1 cellular context compared by ENCODE assay signal in genomic region chr3:72144773-72145505, GRCh38.
TF ChIP-seq lines count a peak whose summit lies in the region.

No MANE protein-coding gene starts in this region.

TF ChIP-seq in HepG2, 621 proteins besides CTCF, POLR2A, EP300 and RAD21 (continued from another document and continues in another):
- TF ChIP-seq ZBTB44 (CRISPR knock-in tag; IDR thresholded peaks at IDR 0.05) (no peak), RCOR2 (CRISPR knock-in tag; IDR thresholded peaks at IDR 0.05) (peak; percentile 57; the same call in 1 of the 2 replicates), ZNF83 (CRISPR knock-in tag; IDR thresholded peaks at IDR 0.05; ENCODE audit: borderline replicate concordance) (0 out of 2 replicates have a peak, but pooled peaks have one; percentile 56), ZNF589 (CRISPR knock-in tag; conservative IDR thresholded peaks at IDR 0.05) (no peak), THYN1 (CRISPR knock-in tag; IDR thresholded peaks at IDR 0.05; ENCODE audit: borderline replicate concordance, low read depth) (no peak), NCOR1 (IDR thresholded peaks at IDR 0.05; ENCODE audit: borderline replicate concordance, low read length) (peak; percentile 62), KDM3A (CRISPR knock-in tag; IDR thresholded peaks at IDR 0.05; ENCODE audit: low read depth) (no peak), SAP130 (CRISPR knock-in tag; IDR thresholded peaks at IDR 0.05; ENCODE audit: low read depth) (peak; percentile 63), IKZF1 (IDR thresholded peaks at IDR 0.05) (no peak), BHLHE40 (IDR thresholded peaks at IDR 0.05; ENCODE audit: low read length) (no peak), HNF1B (CRISPR knock-in tag; IDR thresholded peaks at IDR 0.05) (peak; percentile 92), ZNF512B (CRISPR knock-in tag; IDR thresholded peaks at IDR 0.05; ENCODE audit: borderline replicate concordance) (no peak), JARID2 (CRISPR knock-in tag; IDR thresholded peaks at IDR 0.05; ENCODE audit: insufficient replicate concordance) (no peak), KLF16 (CRISPR knock-in tag; IDR thresholded peaks at IDR 0.05) (no peak), SNRNP70 (IDR thresholded peaks at IDR 0.05; ENCODE audit: low read depth, low read length) (no peak), MED1 (CRISPR knock-in tag; IDR thresholded peaks at IDR 0.05) (peak; percentile 86), HNF4G (IDR thresholded peaks at IDR 0.05; ENCODE audit: borderline replicate concordance, low read depth, low read length) (peak; percentile 73), HNF4G (CRISPR knock-in tag; IDR thresholded peaks at IDR 0.05; ENCODE audit: borderline replicate concordance, low read depth) (peak; percentile 95), NAIF1 (CRISPR knock-in tag; IDR thresholded peaks at IDR 0.05; ENCODE audit: borderline replicate concordance) (no peak), ERF (CRISPR knock-in tag; IDR thresholded peaks at IDR 0.05) (peak; percentile 80; the same call in 1 of the 2 replicates), ATF2 (CRISPR knock-in tag; IDR thresholded peaks at IDR 0.05) (0 out of 2 replicates have a peak, but pooled peaks have one; percentile 31), TEAD2 (CRISPR knock-in tag; IDR thresholded peaks at IDR 0.05) (no peak), HINFP (CRISPR knock-in tag; IDR thresholded peaks at IDR 0.05; ENCODE audit: low read depth) (0 out of 2 replicates have a peak, but pooled peaks have one; percentile 40), ZNF792 (CRISPR knock-in tag; IDR thresholded peaks at IDR 0.05) (no peak), RXRB (CRISPR knock-in tag; IDR thresholded peaks at IDR 0.05; ENCODE audit: borderline replicate concordance) (peak; percentile 97), NFE2L1 (CRISPR knock-in tag; IDR thresholded peaks at IDR 0.05; ENCODE audit: borderline replicate concordance) (no peak), RARG (CRISPR knock-in tag; IDR thresholded peaks at IDR 0.05; ENCODE audit: low read depth) (no peak), ZNF362 (CRISPR knock-in tag; IDR thresholded peaks at IDR 0.05; ENCODE audit: borderline replicate concordance) (no peak), ESRRA (CRISPR knock-in tag; IDR thresholded peaks at IDR 0.05; ENCODE audit: low read depth) (peak; percentile 99), KAT8 (CRISPR knock-in tag; IDR thresholded peaks at IDR 0.05) (no peak), PBX2 (CRISPR knock-in tag; IDR thresholded peaks at IDR 0.05) (no peak), KDM1A (CRISPR knock-in tag; IDR thresholded peaks at IDR 0.05) (no peak)
- TF ChIP-seq, protein P1, sequence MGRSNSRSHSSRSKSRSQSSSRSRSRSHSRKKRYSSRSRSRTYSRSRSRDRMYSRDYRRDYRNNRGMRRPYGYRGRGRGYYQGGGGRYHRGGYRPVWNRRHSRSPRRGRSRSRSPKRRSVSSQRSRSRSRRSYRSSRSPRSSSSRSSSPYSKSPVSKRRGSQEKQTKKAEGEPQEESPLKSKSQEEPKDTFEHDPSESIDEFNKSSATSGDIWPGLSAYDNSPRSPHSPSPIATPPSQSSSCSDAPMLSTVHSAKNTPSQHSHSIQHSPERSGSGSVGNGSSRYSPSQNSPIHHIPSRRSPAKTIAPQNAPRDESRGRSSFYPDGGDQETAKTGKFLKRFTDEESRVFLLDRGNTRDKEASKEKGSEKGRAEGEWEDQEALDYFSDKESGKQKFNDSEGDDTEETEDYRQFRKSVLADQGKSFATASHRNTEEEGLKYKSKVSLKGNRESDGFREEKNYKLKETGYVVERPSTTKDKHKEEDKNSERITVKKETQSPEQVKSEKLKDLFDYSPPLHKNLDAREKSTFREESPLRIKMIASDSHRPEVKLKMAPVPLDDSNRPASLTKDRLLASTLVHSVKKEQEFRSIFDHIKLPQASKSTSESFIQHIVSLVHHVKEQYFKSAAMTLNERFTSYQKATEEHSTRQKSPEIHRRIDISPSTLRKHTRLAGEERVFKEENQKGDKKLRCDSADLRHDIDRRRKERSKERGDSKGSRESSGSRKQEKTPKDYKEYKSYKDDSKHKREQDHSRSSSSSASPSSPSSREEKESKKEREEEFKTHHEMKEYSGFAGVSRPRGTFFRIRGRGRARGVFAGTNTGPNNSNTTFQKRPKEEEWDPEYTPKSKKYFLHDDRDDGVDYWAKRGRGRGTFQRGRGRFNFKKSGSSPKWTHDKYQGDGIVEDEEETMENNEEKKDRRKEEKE (IDR thresholded peaks at IDR 0.05): no peak
- TF ChIP-seq, protein P2, sequence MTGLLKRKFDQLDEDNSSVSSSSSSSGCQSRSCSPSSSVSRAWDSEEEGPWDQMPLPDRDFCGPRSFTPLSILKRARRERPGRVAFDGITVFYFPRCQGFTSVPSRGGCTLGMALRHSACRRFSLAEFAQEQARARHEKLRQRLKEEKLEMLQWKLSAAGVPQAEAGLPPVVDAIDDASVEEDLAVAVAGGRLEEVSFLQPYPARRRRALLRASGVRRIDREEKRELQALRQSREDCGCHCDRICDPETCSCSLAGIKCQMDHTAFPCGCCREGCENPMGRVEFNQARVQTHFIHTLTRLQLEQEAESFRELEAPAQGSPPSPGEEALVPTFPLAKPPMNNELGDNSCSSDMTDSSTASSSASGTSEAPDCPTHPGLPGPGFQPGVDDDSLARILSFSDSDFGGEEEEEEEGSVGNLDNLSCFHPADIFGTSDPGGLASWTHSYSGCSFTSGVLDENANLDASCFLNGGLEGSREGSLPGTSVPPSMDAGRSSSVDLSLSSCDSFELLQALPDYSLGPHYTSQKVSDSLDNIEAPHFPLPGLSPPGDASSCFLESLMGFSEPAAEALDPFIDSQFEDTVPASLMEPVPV (CRISPR knock-in tag; IDR thresholded peaks at IDR 0.05): no peak
- TF ChIP-seq, protein P3, sequence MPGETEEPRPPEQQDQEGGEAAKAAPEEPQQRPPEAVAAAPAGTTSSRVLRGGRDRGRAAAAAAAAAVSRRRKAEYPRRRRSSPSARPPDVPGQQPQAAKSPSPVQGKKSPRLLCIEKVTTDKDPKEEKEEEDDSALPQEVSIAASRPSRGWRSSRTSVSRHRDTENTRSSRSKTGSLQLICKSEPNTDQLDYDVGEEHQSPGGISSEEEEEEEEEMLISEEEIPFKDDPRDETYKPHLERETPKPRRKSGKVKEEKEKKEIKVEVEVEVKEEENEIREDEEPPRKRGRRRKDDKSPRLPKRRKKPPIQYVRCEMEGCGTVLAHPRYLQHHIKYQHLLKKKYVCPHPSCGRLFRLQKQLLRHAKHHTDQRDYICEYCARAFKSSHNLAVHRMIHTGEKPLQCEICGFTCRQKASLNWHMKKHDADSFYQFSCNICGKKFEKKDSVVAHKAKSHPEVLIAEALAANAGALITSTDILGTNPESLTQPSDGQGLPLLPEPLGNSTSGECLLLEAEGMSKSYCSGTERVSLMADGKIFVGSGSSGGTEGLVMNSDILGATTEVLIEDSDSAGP (CRISPR knock-in tag; IDR thresholded peaks at IDR 0.05; ENCODE audit: borderline replicate concordance): peak; percentile 16; the same call in 1 of the 2 replicates
- TF ChIP-seq, protein P4, sequence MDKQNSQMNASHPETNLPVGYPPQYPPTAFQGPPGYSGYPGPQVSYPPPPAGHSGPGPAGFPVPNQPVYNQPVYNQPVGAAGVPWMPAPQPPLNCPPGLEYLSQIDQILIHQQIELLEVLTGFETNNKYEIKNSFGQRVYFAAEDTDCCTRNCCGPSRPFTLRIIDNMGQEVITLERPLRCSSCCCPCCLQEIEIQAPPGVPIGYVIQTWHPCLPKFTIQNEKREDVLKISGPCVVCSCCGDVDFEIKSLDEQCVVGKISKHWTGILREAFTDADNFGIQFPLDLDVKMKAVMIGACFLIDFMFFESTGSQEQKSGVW (CRISPR knock-in tag; IDR thresholded peaks at IDR 0.05; ENCODE audit: borderline replicate concordance): no peak
